ENCODE assay signal across 28 cellular contexts in genomic region chr20:1460275-1460674, GRCh38. TPM values are rescaled to one million over a fixed set of nuclear protein-coding genes. Genes with fewer than 3 reads are reported as not detected.
DNase-seq lines count a peak whose midpoint lies in the region; ATAC-seq and TF ChIP-seq lines count a peak whose summit lies in the region.
"Had no signal": no experiment of that assay in that cellular context is flagged by ENCODE, and none has a peak within 500 bp of the region (broad histone marks: within the 10 kb centered on the region; RNA-seq: fewer than 3 reads in every experiment).

No MANE protein-coding gene starts in this region.

- no peak overlapping the region for H3K27ac ChIP-seq in breast epithelium
- H3K27ac ChIP-seq in IMR-90 (ENCODE audit: insufficient read depth, low read length) = no peak overlapping the region
- no peak overlapping the region for H3K27ac ChIP-seq in Karpas-422 (ENCODE audit: low read length)
- H3K27ac ChIP-seq: BLaER1 had no signal

- H3K18ac ChIP-seq in IMR-90 (ENCODE audit: low read depth, low read length) = no peak overlapping the region

- no peak overlapping the region for H3K4me3 ChIP-seq in breast epithelium
- H3K4me3 ChIP-seq in IMR-90 (ENCODE audit: insufficient read depth, low read depth, low read length) = no peak overlapping the region
- no peak overlapping the region for H3K4me3 ChIP-seq in Karpas-422 (ENCODE audit: low read length)
- H3K4me3 ChIP-seq: BLaER1, GM12878 had no signal

- H3K23ac ChIP-seq in IMR-90 (ENCODE audit: low read depth, low read length) = no peak overlapping the region

- no peak overlapping the region for H3K4ac ChIP-seq in IMR-90 (ENCODE audit: low read depth, low read length)

- H3K36me3 ChIP-seq in breast epithelium = no peaks in the 10 kb centered on the region
- H3K36me3 ChIP-seq in IMR-90 (ENCODE audit: control insufficient read depth, insufficient read depth, low read length) = peaks cover 33% of the 10 kb centered on the region
- peaks cover 26% of the 10 kb centered on the region for H3K36me3 ChIP-seq in Karpas-422 (ENCODE audit: insufficient read depth, low read length)
- H3K36me3 ChIP-seq: BE2C had no signal

- H3K4me2 ChIP-seq in IMR-90 (ENCODE audit: low read depth, low read length) = no peak overlapping the region
- H3K4me2 ChIP-seq in Karpas-422 (ENCODE audit: low read depth, low read length, poor library complexity, severe bottlenecking) = peak overlapping the region; percentile 4
- H3K4me2 ChIP-seq: BLaER1 had no signal

- H3K79me2 ChIP-seq in Karpas-422 (ENCODE audit: low read length) = peaks cover 72% of the 10 kb centered on the region

- TF ChIP-seq RAD21 in IMR-90 (IDR thresholded peaks at IDR 0.05; ENCODE audit: low read length) = no peak

- peaks cover 56% of the 10 kb centered on the region for H3K36me3 Mint-ChIP-seq in MCF 10A (ENCODE audit: insufficient read depth, unreplicated experiment)
- H3K36me3 Mint-ChIP-seq in activated naive CD8-positive, alpha-beta T cell treated with anti-CD3 and anti-CD28 coated beads, Interleukin-2, amount 50 U/mL, for 24 hours (ENCODE audit: low read depth) = peaks cover 44% of the 10 kb centered on the region
- peaks cover 36% of the 10 kb centered on the region for H3K36me3 Mint-ChIP-seq in activated CD8-positive, alpha-beta T cell treated with anti-CD3 and anti-CD28 coated beads, Interleukin-2, amount 10 ng/mL, durations not matched to agents 7 days and 5 days (ENCODE audit: low read depth)

- H2BK120ac ChIP-seq in IMR-90 (ENCODE audit: low read depth, low read length) = no peak overlapping the region

- CTCF ChIA-PET in MCF 10A (lab: Yijun Ruan, JAX) = interaction anchor here (1.2 to 25.4 kb wide), 2 partner anchors 23 to 46 kb away, joined by 4 to 615 read pairs; no protein-coding TSS in a partner anchor
- CTCF ChIA-PET in IMR-90 (lab: Yijun Ruan, JAX) = no interaction called here
- CTCF ChIA-PET in activated CD8-positive, alpha-beta T cell treated with anti-CD3 and anti-CD28 coated beads, Interleukin-2, amount 10 ng/mL, durations not matched to agents 7 days and 5 days (lab: Charles Lee) = interaction anchor here (1.9 kb wide), 1 partner anchor 43 kb away, joined by 15 read pairs; no protein-coding TSS in a partner anchor

- H2BK5ac ChIP-seq in IMR-90 (ENCODE audit: low read depth, low read length, poor library complexity, severe bottlenecking) = no peak overlapping the region

- H3K9me3 Mint-ChIP-seq in MCF 10A (ENCODE audit: unreplicated experiment) = no peaks in the 10 kb centered on the region
- no peaks in the 10 kb centered on the region for H3K9me3 Mint-ChIP-seq in activated naive CD8-positive, alpha-beta T cell treated with anti-CD3 and anti-CD28 coated beads, Interleukin-2, amount 50 U/mL, for 24 hours
- H3K9me3 Mint-ChIP-seq in activated CD8-positive, alpha-beta T cell treated with anti-CD3 and anti-CD28 coated beads, Interleukin-2, amount 10 ng/mL, durations not matched to agents 7 days and 5 days (ENCODE audit: insufficient read depth) = no peaks in the 10 kb centered on the region
- H3K9me3 Mint-ChIP-seq: CD4-positive, alpha-beta memory T cell; CD4-positive, CD25-positive, alpha-beta regulatory T cell; CD8-positive, alpha-beta memory T cell had no signal

- H3K56ac ChIP-seq in IMR-90 (ENCODE audit: extremely low read depth, insufficient read depth, low read length) = no peak overlapping the region

- H3K27ac Mint-ChIP-seq in MCF 10A (ENCODE audit: low read depth, unreplicated experiment) = peak overlapping the region; percentile 1
- H3K27ac Mint-ChIP-seq in activated naive CD8-positive, alpha-beta T cell treated with anti-CD3 and anti-CD28 coated beads, Interleukin-2, amount 50 U/mL, for 24 hours = no peak overlapping the region
- H3K27ac Mint-ChIP-seq in activated CD8-positive, alpha-beta T cell treated with anti-CD3 and anti-CD28 coated beads, Interleukin-2, amount 10 ng/mL, durations not matched to agents 7 days and 5 days = no peak overlapping the region
- H3K27ac Mint-ChIP-seq: CD14-positive monocyte; CD4-positive, CD25-positive, alpha-beta regulatory T cell had no signal

- TF ChIP-seq CTCF in MCF 10A (IDR thresholded peaks at IDR 0.05; ENCODE audit: unreplicated experiment) (no peak), breast epithelium (IDR thresholded peaks at IDR 0.05) (no peak), IMR-90 (conservative IDR thresholded peaks at IDR 0.05; ENCODE audit: low read depth, low read length) (no peak)

- H3K27me3 ChIP-seq in breast epithelium (no peaks in the 10 kb centered on the region), IMR-90 (ENCODE audit: control insufficient read depth, insufficient read depth, low read length) (no peaks in the 10 kb centered on the region), Karpas-422 (ENCODE audit: low read length) (no peaks in the 10 kb centered on the region)
- H3K27me3 ChIP-seq: BE2C, BLaER1 had no signal

- no peak overlapping the region for H4K91ac ChIP-seq in IMR-90 (ENCODE audit: insufficient read depth, low read depth, low read length)

- DNase-seq in MCF 10A (ENCODE audit: unreplicated experiment) (no peak), breast epithelium (ENCODE audit: low spot score in 2 of 2) (no peak), IMR-90 (no peak), Karpas-422 (no peak), islet precursor cell (peak; percentile 8)
- no peak for DNase-seq in activated naive CD8-positive, alpha-beta T cell treated with anti-CD3 and anti-CD28 coated beads, Interleukin-2, amount 50 U/mL, for 24 hours
- DNase-seq in activated CD8-positive, alpha-beta T cell treated with anti-CD3 and anti-CD28 coated beads, Interleukin-2, amount 10 ng/mL, durations not matched to agents 7 days and 5 days = no peak
- DNase-seq: 8988T; ACHN; BE2C; C1 segment of cervical spinal cord; CD4-positive, alpha-beta memory T cell; CD4-positive, CD25-positive, alpha-beta regulatory T cell; CD8-positive, alpha-beta memory T cell; COR-L47; DMS 273 treated with DMSO at 0.1 percent for 48 hours; DMS153; DMS53; DMS79; DND-41; EL; GDM1 had no signal

- H3K9ac ChIP-seq in IMR-90 (ENCODE audit: low read depth, low read length) (no peak overlapping the region), Karpas-422 (ENCODE audit: low read length) (no peak overlapping the region)
- H3K9ac ChIP-seq: BLaER1 had no signal

- no peaks in the 10 kb centered on the region for H3K27me3 Mint-ChIP-seq in MCF 10A (ENCODE audit: insufficient read depth, unreplicated experiment)
- no peaks in the 10 kb centered on the region for H3K27me3 Mint-ChIP-seq in activated naive CD8-positive, alpha-beta T cell treated with anti-CD3 and anti-CD28 coated beads, Interleukin-2, amount 50 U/mL, for 24 hours
- H3K27me3 Mint-ChIP-seq in activated CD8-positive, alpha-beta T cell treated with anti-CD3 and anti-CD28 coated beads, Interleukin-2, amount 10 ng/mL, durations not matched to agents 7 days and 5 days (ENCODE audit: low read depth) = no peaks in the 10 kb centered on the region
- H3K27me3 Mint-ChIP-seq: CD4-positive, alpha-beta memory T cell; CD4-positive, CD25-positive, alpha-beta regulatory T cell; CD8-positive, alpha-beta memory T cell had no signal

- no CpG with 5 or more reads among the region's 2 CpGs for WGBS in IMR-90 (ENCODE audit: extremely low coverage in 2 of 2, insufficient read length in 1 of 2), 2 experiments

- no peak overlapping the region for H4K5ac ChIP-seq in IMR-90 (ENCODE audit: low read depth, low read length)

- H2AK9ac ChIP-seq in IMR-90 (replicated peaks; ENCODE audit: low read depth, low read length, poor library complexity) = no peak overlapping the region

- H2BK15ac ChIP-seq in IMR-90 (ENCODE audit: low read depth, low read length) = no peak overlapping the region

- in situ Hi-C loops in IMR-90 (cut with MboI; ENCODE audit: low sequenced_read_pairs) = no loop called here

- dilution Hi-C loops in IMR-90 (cut with HindIII; ENCODE audit: low sequenced_read_pairs, unreplicated experiment) = no loop called here

- no peaks in the 10 kb centered on the region for H3K9me2 ChIP-seq in Karpas-422 (replicated peaks; ENCODE audit: insufficient read depth, low read length)

- BruUV-seq in MCF 10A (replicated peaks; lab: Mats Ljungman, UMichigan) (no TSS peak), IMR-90 (replicated peaks; lab: Mats Ljungman, UMichigan) (no TSS peak)

- no peak overlapping the region for H2AFZ ChIP-seq in IMR-90 (replicated peaks; ENCODE audit: low read length, poor library complexity)
- no peak overlapping the region for H2AFZ ChIP-seq in Karpas-422 (ENCODE audit: low read length)

- no peaks in the 10 kb centered on the region for H3K9me3 ChIP-seq in breast epithelium
- no peaks in the 10 kb centered on the region for H3K9me3 ChIP-seq in IMR-90 (ENCODE audit: control insufficient read depth, insufficient read depth, low read length)
- H3K9me3 ChIP-seq in Karpas-422 (ENCODE audit: low read length) = no peaks in the 10 kb centered on the region
- H3K9me3 ChIP-seq: BE2C, BLaER1 had no signal

- no peak overlapping the region for H2AK5ac ChIP-seq in IMR-90 (ENCODE audit: low read depth, low read length)

- intact Hi-C loops in MCF 10A (cut with micrococcal nuclease) (loop anchor here (10.0 kb wide), 1 partner anchor 145 kb away; no protein-coding TSS in a partner anchor), breast epithelium (cut with DNase I; ENCODE audit: low total_unique reads) (loop anchor here (5.0 kb wide), 1 partner anchor 672 kb away; no protein-coding TSS in a partner anchor), IMR-90 (cut with micrococcal nuclease) (no loop called here)

- H4K20me1 ChIP-seq in IMR-90 (ENCODE audit: insufficient read depth, low read length) (peaks cover 30% of the 10 kb centered on the region), Karpas-422 (ENCODE audit: insufficient read depth, low read depth, low read length) (peaks cover 7% of the 10 kb centered on the region; the same call in 1 of the 2 replicates)

- no peak overlapping the region for H3K14ac ChIP-seq in IMR-90 (replicated peaks; ENCODE audit: low read depth, low read length)

- no peak overlapping the region for H4K8ac ChIP-seq in IMR-90 (ENCODE audit: low read depth in 2 of 2, low read length in 2 of 2)

- H3K4me1 ChIP-seq in breast epithelium (peaks cover 2 to 5% of the 10 kb centered on the region in 2 donors), IMR-90 (ENCODE audit: control insufficient read depth, insufficient read depth, low read length) (no peaks in the 10 kb centered on the region; the same call in 1 of the 2 replicates), Karpas-422 (ENCODE audit: low read length) (peaks cover 37% of the 10 kb centered on the region)
- H3K4me1 ChIP-seq: BE2C had no signal

- peaks cover 10% of the 10 kb centered on the region for H3K4me1 Mint-ChIP-seq in MCF 10A (ENCODE audit: insufficient read depth, unreplicated experiment)
- peaks cover 31% of the 10 kb centered on the region for H3K4me1 Mint-ChIP-seq in activated naive CD8-positive, alpha-beta T cell treated with anti-CD3 and anti-CD28 coated beads, Interleukin-2, amount 50 U/mL, for 24 hours
- peaks cover 24% of the 10 kb centered on the region for H3K4me1 Mint-ChIP-seq in activated CD8-positive, alpha-beta T cell treated with anti-CD3 and anti-CD28 coated beads, Interleukin-2, amount 10 ng/mL, durations not matched to agents 7 days and 5 days (ENCODE audit: low read depth)

- POLR2A ChIA-PET in MCF 10A (lab: Yijun Ruan, JAX) = no interaction called here
- POLR2A ChIA-PET in IMR-90 (lab: Charles Lee; ENCODE audit: unreplicated experiment) = no interaction called here
- POLR2A ChIA-PET in activated CD8-positive, alpha-beta T cell treated with anti-CD3 and anti-CD28 coated beads, Interleukin-2, amount 10 ng/mL, durations not matched to agents 7 days and 5 days (lab: Charles Lee) = no interaction called here

- H3K4me3 Mint-ChIP-seq in MCF 10A (ENCODE audit: unreplicated experiment) = no peak overlapping the region
- H3K4me3 Mint-ChIP-seq in activated naive CD8-positive, alpha-beta T cell treated with anti-CD3 and anti-CD28 coated beads, Interleukin-2, amount 50 U/mL, for 24 hours = no peak overlapping the region
- no peak overlapping the region for H3K4me3 Mint-ChIP-seq in activated CD8-positive, alpha-beta T cell treated with anti-CD3 and anti-CD28 coated beads, Interleukin-2, amount 10 ng/mL, durations not matched to agents 7 days and 5 days
- H3K4me3 Mint-ChIP-seq: CD14-positive monocyte; CD4-positive, alpha-beta memory T cell; CD8-positive, alpha-beta memory T cell had no signal

- H2BK20ac ChIP-seq in IMR-90 (ENCODE audit: low read depth, low read length) = no peak overlapping the region

- no peak for TF ChIP-seq POLR2A in breast epithelium (IDR thresholded peaks at IDR 0.05)
- TF ChIP-seq POLR2A in IMR-90 (IDR thresholded peaks at IDR 0.05; ENCODE audit: low read depth, low read length) = no peak

- peaks cover 18% of the 10 kb centered on the region; the same call in 1 of the 2 replicates for H3K9me1 ChIP-seq in IMR-90 (ENCODE audit: insufficient read depth, low read length)

- H3K79me1 ChIP-seq in IMR-90 (ENCODE audit: low read depth in 1 of 2, low read length in 2 of 2) = peaks cover 43 to 76% of the 10 kb centered on the region in 2 experiments

- ATAC-seq in IMR-90 (ENCODE audit: low read depth) = no peak
- no peak for ATAC-seq in activated naive CD8-positive, alpha-beta T cell treated with anti-CD3 and anti-CD28 coated beads, Interleukin-2, amount 50 U/mL, for 24 hours
- ATAC-seq in activated CD8-positive, alpha-beta T cell treated with anti-CD3 and anti-CD28 coated beads, Interleukin-2, amount 10 ng/mL, durations not matched to agents 7 days and 5 days = no peak
- ATAC-seq: GM12878 had no signal

RNA-seq across cellular contexts. Expression of gene NSFL1C, which starts 6.4 kb away (rescaled TPM):
- total RNA-seq in MCF 10A (2022) (63.3 and 76.1 TPM in 2 replicates), breast epithelium (10 to 100 TPM; 36.7 to 67.5 (median 49.5) TPM), IMR-90 (2012; rRNA removed) (40.3 and 41.1 TPM in 2 replicates)
- polyA plus RNA-seq in IMR-90 (2012; rRNA removed) = 28.6 and 33.0 TPM in 2 replicates
- polyA plus RNA-seq in IMR-90 (2012; cell fraction: cytosol; rRNA removed) = 14.9 and 23.7 TPM in 2 replicates
- polyA plus RNA-seq in IMR-90 (2012; cell fraction: nucleus; rRNA removed; ENCODE audit: low replicate concordance) = 26.2 and 57.4 TPM in 2 replicates
- total RNA-seq in Karpas-422 (2014; rRNA removed; shearing (Covaris generic); ENCODE audit: low replicate concordance) = 19.4 and 20.9 TPM in 2 replicates
- 10 to 100 TPM; 60.5 to 67.8 TPM for total RNA-seq in activated CD8-positive, alpha-beta T cell treated with anti-CD3 and anti-CD28 coated beads, Interleukin-2, amount 10 ng/mL, durations not matched to agents 7 days and 5 days

RNA-seq across cellular contexts. Expression of gene SIRPB2, which starts 30.9 kb away (rescaled TPM):
- total RNA-seq in MCF 10A (2022) (1.3 and 1.8 TPM in 2 replicates), breast epithelium (10 to 100 TPM in 1 of 3 donors, 1 to 10 TPM in 2; 2.9 to 30.9 (median 4.3) TPM), IMR-90 (2012; rRNA removed) (not detected in 2 replicates)
- not detected in 2 replicates for polyA plus RNA-seq in IMR-90 (2012; rRNA removed)
- not detected in 2 replicates for polyA plus RNA-seq in IMR-90 (2012; cell fraction: cytosol; rRNA removed)
- polyA plus RNA-seq in IMR-90 (2012; cell fraction: nucleus; rRNA removed; ENCODE audit: low replicate concordance) = not detected in 2 replicates
- not detected in 2 replicates for total RNA-seq in Karpas-422 (2014; rRNA removed; shearing (Covaris generic); ENCODE audit: low replicate concordance)
- not detected for total RNA-seq in activated CD8-positive, alpha-beta T cell treated with anti-CD3 and anti-CD28 coated beads, Interleukin-2, amount 10 ng/mL, durations not matched to agents 7 days and 5 days
- total RNA-seq: CD4-positive, alpha-beta memory T cell; CD4-positive, CD25-positive, alpha-beta regulatory T cell; CD8-positive, alpha-beta memory T cell; Daoy; G401; GM12878 had no signal
- polyA plus RNA-seq: AG04450; CD4-positive, alpha-beta memory T cell; CD8-positive, alpha-beta memory T cell; GM12878 had no signal
